Comparison of ENCODE assay signal across 1 cellular context in genomic region chr14:81220767-81221578, GRCh38.
A peak's percentile ranks its signal among the peaks of the same experiment; 100 is the strongest.
TF ChIP-seq lines count a peak whose summit lies in the region.

Gene GTF2A1, minus strand, starts transcription at chr14:81220959. Its CDS starts 441 bp downstream, at chr14:81220518.

TF ChIP-seq in GM12878, 131 proteins besides CTCF, POLR2A, EP300 and RAD21 (continued from another document and continues in another):
- TF ChIP-seq BHLHE40 (IDR thresholded peaks at IDR 0.05; ENCODE audit: borderline replicate concordance in 1 of 2, low read depth in 2 of 2, low read length in 1 of 2) (peak; percentile 95 to 98), NFIC (IDR thresholded peaks at IDR 0.05; ENCODE audit: low read depth, low read length) (no peak), SRF (IDR thresholded peaks at IDR 0.05; ENCODE audit: low read depth in 2 of 2, low read length in 2 of 2) (peak in 1 of 2 experiments; percentile 24; a peak in 1 of 4 replicates), USF1 (IDR thresholded peaks at IDR 0.05; ENCODE audit: borderline replicate concordance, extremely low read length, insufficient read depth, low read depth, low read length) (peak; percentile 89), STAT1 (conservative IDR thresholded peaks at IDR 0.05) (0 out of 2 replicates have a peak, but pooled peaks have one; percentile 63), STAT3 (IDR thresholded peaks at IDR 0.05; ENCODE audit: low read depth, low read length) (no peak), ZNF384 (IDR thresholded peaks at IDR 0.05; ENCODE audit: borderline replicate concordance, low read depth, low read length) (no peak; the same call in 1 of the 2 replicates), BMI1 (IDR thresholded peaks at IDR 0.05; ENCODE audit: borderline replicate concordance) (no peak), SIN3A (IDR thresholded peaks at IDR 0.05; ENCODE audit: low read depth, low read length) (peak; percentile 77), ASH2L (IDR thresholded peaks at IDR 0.05; ENCODE audit: borderline replicate concordance, low read depth) (0 out of 2 replicates have a peak, but pooled peaks have one; percentile 4), TBL1XR1 (IDR thresholded peaks at IDR 0.05; ENCODE audit: low read depth, low read length) (peak; percentile 75; the same call in 1 of the 2 replicates), ZNF207 (IDR thresholded peaks at IDR 0.05; ENCODE audit: borderline replicate concordance) (peak; percentile 86; the same call in 1 of the 2 replicates), ATF2 (IDR thresholded peaks at IDR 0.05; ENCODE audit: low read length) (no peak), SP1 (IDR thresholded peaks at IDR 0.05; ENCODE audit: low read depth, low read length) (peak; percentile 46), CEBPB (IDR thresholded peaks at IDR 0.05; ENCODE audit: borderline replicate concordance in 1 of 2, low read depth in 2 of 2, low read length in 2 of 2) (no peak), ZBED1 (IDR thresholded peaks at IDR 0.05; ENCODE audit: borderline replicate concordance) (0 out of 2 replicates have a peak, but pooled peaks have one; percentile 14), NFXL1 (IDR thresholded peaks at IDR 0.05; ENCODE audit: borderline replicate concordance) (no peak), SPI1 (IDR thresholded peaks at IDR 0.05; ENCODE audit: borderline replicate concordance, insufficient read depth, low read depth, low read length) (no peak), BACH1 (IDR thresholded peaks at IDR 0.05; ENCODE audit: borderline replicate concordance) (peak; percentile 75), MLLT1 (IDR thresholded peaks at IDR 0.05) (no peak), PRDM15 (CRISPR knock-in tag; IDR thresholded peaks at IDR 0.05) (no peak), PML (IDR thresholded peaks at IDR 0.05; ENCODE audit: low read length) (peak; percentile 97), ESRRA (IDR thresholded peaks at IDR 0.05; ENCODE audit: low read length) (no peak; the same call in 1 of the 2 replicates), IRF5 (IDR thresholded peaks at IDR 0.05; ENCODE audit: borderline replicate concordance) (no peak), PAX8 (IDR thresholded peaks at IDR 0.05) (no peak), ZNF274 (IDR thresholded peaks at IDR 0.05; ENCODE audit: insufficient read depth, insufficient read length) (no peak), SREBF2 (IDR thresholded peaks at IDR 0.05; ENCODE audit: low read length) (no peak), PKNOX1 (IDR thresholded peaks at IDR 0.05) (peak; percentile 24; the same call in 1 of the 2 replicates), SUZ12 (IDR thresholded peaks at IDR 0.05; ENCODE audit: unreplicated experiment) (no peak), POU2F2 (IDR thresholded peaks at IDR 0.05; ENCODE audit: borderline replicate concordance, low read depth, low read length) (peak; percentile 99), GATAD2B (conservative IDR thresholded peaks at IDR 0.05; ENCODE audit: low read depth) (peak; percentile 96), E4F1 (IDR thresholded peaks at IDR 0.05; ENCODE audit: borderline replicate concordance, partially characterized antibody) (peak; percentile 81), MAX (IDR thresholded peaks at IDR 0.05; ENCODE audit: low read depth, low read length) (peak; percentile 94), FOXK2 (IDR thresholded peaks at IDR 0.05) (no peak), E2F8 (IDR thresholded peaks at IDR 0.05; ENCODE audit: low read depth, partially characterized antibody) (peak; percentile 92), CUX1 (IDR thresholded peaks at IDR 0.05; ENCODE audit: insufficient replicate concordance, low read depth, low read length) (no peak), RBBP5 (conservative IDR thresholded peaks at IDR 0.05) (no peak), HCFC1 (IDR thresholded peaks at IDR 0.05; ENCODE audit: low read length) (peak; percentile 58)
